ENCODE assay signal across 1 cellular context in genomic region chr3:126357299-126358037, GRCh38.
TF ChIP-seq lines count a peak whose summit lies in the region.

KLF15 (minus strand) TSS chr3:126357408; CDS start chr3:126352922, 4,486 bp downstream.

TF ChIP-seq in HepG2, 621 proteins besides CTCF, POLR2A, EP300 and RAD21 (continued from another document and continues in another):
- TF ChIP-seq KLF16 (CRISPR knock-in tag; IDR thresholded peaks at IDR 0.05) (no peak), SIX4 (CRISPR knock-in tag; IDR thresholded peaks at IDR 0.05) (no peak), PCBP2 (optimal IDR thresholded peaks at IDR 0.05; ENCODE audit: low read depth, low read length, poor library complexity, severe bottlenecking) (no peak), NFE2L1 (CRISPR knock-in tag; IDR thresholded peaks at IDR 0.05; ENCODE audit: borderline replicate concordance) (no peak), SNAPC2 (CRISPR knock-in tag; IDR thresholded peaks at IDR 0.05) (no peak), FOXA1 (IDR thresholded peaks at IDR 0.05) (no peak), FOXA1 (CRISPR knock-in tag; IDR thresholded peaks at IDR 0.05) (no peak), ZNF773 (CRISPR knock-in tag; IDR thresholded peaks at IDR 0.05; ENCODE audit: borderline replicate concordance) (no peak), AHR (CRISPR knock-in tag; IDR thresholded peaks at IDR 0.05) (0 out of 2 replicates have a peak, but pooled peaks have one; percentile 21), ZBTB40 (IDR thresholded peaks at IDR 0.05) (no peak), ZBTB40 (CRISPR knock-in tag; IDR thresholded peaks at IDR 0.05) (no peak), KLF12 (CRISPR knock-in tag; IDR thresholded peaks at IDR 0.05; ENCODE audit: borderline replicate concordance) (no peak), USF2 (IDR thresholded peaks at IDR 0.05; ENCODE audit: low read depth, low read length) (peak; percentile 68), USF2 (CRISPR knock-in tag; IDR thresholded peaks at IDR 0.05; ENCODE audit: borderline replicate concordance) (no peak; the same call in 1 of the 2 replicates), TFDP2 (CRISPR knock-in tag; IDR thresholded peaks at IDR 0.05) (0 out of 2 replicates have a peak, but pooled peaks have one; percentile 8), ZNF605 (CRISPR knock-in tag; IDR thresholded peaks at IDR 0.05) (0 out of 2 replicates have a peak, but pooled peaks have one; percentile 58), SMARCC2 (IDR thresholded peaks at IDR 0.05) (no peak), SAP130 (CRISPR knock-in tag; IDR thresholded peaks at IDR 0.05; ENCODE audit: low read depth) (peak; percentile 61; the same call in 1 of the 2 replicates), POLR2G (IDR thresholded peaks at IDR 0.05; ENCODE audit: low read depth, low read length) (no peak), ZNF576 (CRISPR knock-in tag; IDR thresholded peaks at IDR 0.05) (no peak), ZNF281 (CRISPR knock-in tag; IDR thresholded peaks at IDR 0.05; ENCODE audit: borderline replicate concordance) (no peak), NFRKB (IDR thresholded peaks at IDR 0.05) (no peak), HOXA3 (CRISPR knock-in tag; IDR thresholded peaks at IDR 0.05) (peak; percentile 25; the same call in 1 of the 2 replicates), PAWR (CRISPR knock-in tag; IDR thresholded peaks at IDR 0.05; ENCODE audit: borderline replicate concordance) (no peak), ARNT2 (CRISPR knock-in tag; IDR thresholded peaks at IDR 0.05; ENCODE audit: low read depth) (no peak), ZNF7 (CRISPR knock-in tag; IDR thresholded peaks at IDR 0.05) (no peak), ARID2 (CRISPR knock-in tag; IDR thresholded peaks at IDR 0.05; ENCODE audit: borderline replicate concordance) (no peak), MYPOP (CRISPR knock-in tag; IDR thresholded peaks at IDR 0.05) (peak; percentile 42; the same call in 1 of the 2 replicates), FOXA3 (CRISPR knock-in tag; IDR thresholded peaks at IDR 0.05) (no peak), MNT (IDR thresholded peaks at IDR 0.05) (no peak), POLR2AphosphoS2 (IDR thresholded peaks at IDR 0.05; ENCODE audit: low read depth, low read length) (no peak), TSC22D2 (CRISPR knock-in tag; IDR thresholded peaks at IDR 0.05; ENCODE audit: borderline replicate concordance) (no peak), ZBTB21 (CRISPR knock-in tag; IDR thresholded peaks at IDR 0.05) (no peak), REST (IDR thresholded peaks at IDR 0.05; ENCODE audit: borderline replicate concordance in 1 of 2, low read depth in 1 of 2, low read length in 2 of 2) (no peak), ZGPAT (CRISPR knock-in tag; IDR thresholded peaks at IDR 0.05) (0 out of 2 replicates have a peak, but pooled peaks have one; percentile 41)
